ENCODE assay signal across 1 cellular context in the genomic region with DNA sequence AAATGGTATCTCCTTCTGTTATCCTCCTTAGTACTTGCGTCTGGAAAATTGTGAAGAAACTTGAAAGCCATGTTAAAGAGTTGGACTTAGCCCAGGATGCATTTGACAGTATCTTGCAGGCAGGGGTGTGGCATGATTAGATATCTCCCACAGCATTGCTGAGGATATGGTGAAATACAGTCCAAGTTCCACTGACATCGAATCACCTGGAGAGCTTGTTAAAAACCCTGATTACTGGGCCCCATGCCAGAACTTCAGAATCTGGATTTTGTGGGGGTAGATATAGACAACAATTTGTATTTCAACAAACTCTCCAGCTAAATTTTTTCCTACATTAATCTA.
TF ChIP-seq lines count a peak whose summit lies in the region.

No MANE protein-coding gene starts in this region.

TF ChIP-seq in K562, 482 proteins besides CTCF, POLR2A, EP300 and RAD21 (continued from another document):
- TF ChIP-seq, protein P1, sequence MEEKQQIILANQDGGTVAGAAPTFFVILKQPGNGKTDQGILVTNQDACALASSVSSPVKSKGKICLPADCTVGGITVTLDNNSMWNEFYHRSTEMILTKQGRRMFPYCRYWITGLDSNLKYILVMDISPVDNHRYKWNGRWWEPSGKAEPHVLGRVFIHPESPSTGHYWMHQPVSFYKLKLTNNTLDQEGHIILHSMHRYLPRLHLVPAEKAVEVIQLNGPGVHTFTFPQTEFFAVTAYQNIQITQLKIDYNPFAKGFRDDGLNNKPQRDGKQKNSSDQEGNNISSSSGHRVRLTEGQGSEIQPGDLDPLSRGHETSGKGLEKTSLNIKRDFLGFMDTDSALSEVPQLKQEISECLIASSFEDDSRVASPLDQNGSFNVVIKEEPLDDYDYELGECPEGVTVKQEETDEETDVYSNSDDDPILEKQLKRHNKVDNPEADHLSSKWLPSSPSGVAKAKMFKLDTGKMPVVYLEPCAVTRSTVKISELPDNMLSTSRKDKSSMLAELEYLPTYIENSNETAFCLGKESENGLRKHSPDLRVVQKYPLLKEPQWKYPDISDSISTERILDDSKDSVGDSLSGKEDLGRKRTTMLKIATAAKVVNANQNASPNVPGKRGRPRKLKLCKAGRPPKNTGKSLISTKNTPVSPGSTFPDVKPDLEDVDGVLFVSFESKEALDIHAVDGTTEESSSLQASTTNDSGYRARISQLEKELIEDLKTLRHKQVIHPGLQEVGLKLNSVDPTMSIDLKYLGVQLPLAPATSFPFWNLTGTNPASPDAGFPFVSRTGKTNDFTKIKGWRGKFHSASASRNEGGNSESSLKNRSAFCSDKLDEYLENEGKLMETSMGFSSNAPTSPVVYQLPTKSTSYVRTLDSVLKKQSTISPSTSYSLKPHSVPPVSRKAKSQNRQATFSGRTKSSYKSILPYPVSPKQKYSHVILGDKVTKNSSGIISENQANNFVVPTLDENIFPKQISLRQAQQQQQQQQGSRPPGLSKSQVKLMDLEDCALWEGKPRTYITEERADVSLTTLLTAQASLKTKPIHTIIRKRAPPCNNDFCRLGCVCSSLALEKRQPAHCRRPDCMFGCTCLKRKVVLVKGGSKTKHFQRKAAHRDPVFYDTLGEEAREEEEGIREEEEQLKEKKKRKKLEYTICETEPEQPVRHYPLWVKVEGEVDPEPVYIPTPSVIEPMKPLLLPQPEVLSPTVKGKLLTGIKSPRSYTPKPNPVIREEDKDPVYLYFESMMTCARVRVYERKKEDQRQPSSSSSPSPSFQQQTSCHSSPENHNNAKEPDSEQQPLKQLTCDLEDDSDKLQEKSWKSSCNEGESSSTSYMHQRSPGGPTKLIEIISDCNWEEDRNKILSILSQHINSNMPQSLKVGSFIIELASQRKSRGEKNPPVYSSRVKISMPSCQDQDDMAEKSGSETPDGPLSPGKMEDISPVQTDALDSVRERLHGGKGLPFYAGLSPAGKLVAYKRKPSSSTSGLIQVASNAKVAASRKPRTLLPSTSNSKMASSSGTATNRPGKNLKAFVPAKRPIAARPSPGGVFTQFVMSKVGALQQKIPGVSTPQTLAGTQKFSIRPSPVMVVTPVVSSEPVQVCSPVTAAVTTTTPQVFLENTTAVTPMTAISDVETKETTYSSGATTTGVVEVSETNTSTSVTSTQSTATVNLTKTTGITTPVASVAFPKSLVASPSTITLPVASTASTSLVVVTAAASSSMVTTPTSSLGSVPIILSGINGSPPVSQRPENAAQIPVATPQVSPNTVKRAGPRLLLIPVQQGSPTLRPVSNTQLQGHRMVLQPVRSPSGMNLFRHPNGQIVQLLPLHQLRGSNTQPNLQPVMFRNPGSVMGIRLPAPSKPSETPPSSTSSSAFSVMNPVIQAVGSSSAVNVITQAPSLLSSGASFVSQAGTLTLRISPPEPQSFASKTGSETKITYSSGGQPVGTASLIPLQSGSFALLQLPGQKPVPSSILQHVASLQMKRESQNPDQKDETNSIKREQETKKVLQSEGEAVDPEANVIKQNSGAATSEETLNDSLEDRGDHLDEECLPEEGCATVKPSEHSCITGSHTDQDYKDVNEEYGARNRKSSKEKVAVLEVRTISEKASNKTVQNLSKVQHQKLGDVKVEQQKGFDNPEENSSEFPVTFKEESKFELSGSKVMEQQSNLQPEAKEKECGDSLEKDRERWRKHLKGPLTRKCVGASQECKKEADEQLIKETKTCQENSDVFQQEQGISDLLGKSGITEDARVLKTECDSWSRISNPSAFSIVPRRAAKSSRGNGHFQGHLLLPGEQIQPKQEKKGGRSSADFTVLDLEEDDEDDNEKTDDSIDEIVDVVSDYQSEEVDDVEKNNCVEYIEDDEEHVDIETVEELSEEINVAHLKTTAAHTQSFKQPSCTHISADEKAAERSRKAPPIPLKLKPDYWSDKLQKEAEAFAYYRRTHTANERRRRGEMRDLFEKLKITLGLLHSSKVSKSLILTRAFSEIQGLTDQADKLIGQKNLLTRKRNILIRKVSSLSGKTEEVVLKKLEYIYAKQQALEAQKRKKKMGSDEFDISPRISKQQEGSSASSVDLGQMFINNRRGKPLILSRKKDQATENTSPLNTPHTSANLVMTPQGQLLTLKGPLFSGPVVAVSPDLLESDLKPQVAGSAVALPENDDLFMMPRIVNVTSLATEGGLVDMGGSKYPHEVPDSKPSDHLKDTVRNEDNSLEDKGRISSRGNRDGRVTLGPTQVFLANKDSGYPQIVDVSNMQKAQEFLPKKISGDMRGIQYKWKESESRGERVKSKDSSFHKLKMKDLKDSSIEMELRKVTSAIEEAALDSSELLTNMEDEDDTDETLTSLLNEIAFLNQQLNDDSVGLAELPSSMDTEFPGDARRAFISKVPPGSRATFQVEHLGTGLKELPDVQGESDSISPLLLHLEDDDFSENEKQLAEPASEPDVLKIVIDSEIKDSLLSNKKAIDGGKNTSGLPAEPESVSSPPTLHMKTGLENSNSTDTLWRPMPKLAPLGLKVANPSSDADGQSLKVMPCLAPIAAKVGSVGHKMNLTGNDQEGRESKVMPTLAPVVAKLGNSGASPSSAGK (IDR thresholded peaks at IDR 0.05) = no peak
- no peak for TF ChIP-seq MTA1 (IDR thresholded peaks at IDR 0.05; ENCODE audit: borderline replicate concordance)
